In genomic region chrX:124994404-124994803, GRCh38 we compare ENCODE assay signal across 28 cellular contexts.
"Had no signal": no experiment of that assay in that cellular context is flagged by ENCODE, and none has a peak within 500 bp of the region (broad histone marks: within the 10 kb centered on the region; RNA-seq: fewer than 3 reads in every experiment).

No MANE protein-coding gene starts in this region.

- H3K4me1 Mint-ChIP-seq: stimulated activated memory B cell treated with anti-CD40 and anti-IgM and Interleukin-4, amounts not matched to agents 10 μg/mL and 1 μg/mL and 100 μg/mL, for 72 hours; stimulated activated naive B cell treated with anti-CD40 and anti-IgM and Interleukin-4, amounts not matched to agents 10 μg/mL and 1 μg/mL and 100 μg/mL, for 72 hours; stimulated activated naive CD8-positive, alpha-beta T cell treated with anti-CD3 and anti-CD28 coated beads, Interleukin-15, amount 100 ng/mL, for 72 hours had no signal

- ATAC-seq: stimulated activated memory B cell treated with anti-CD40 and anti-IgM and Interleukin-4, amounts not matched to agents 10 μg/mL and 1 μg/mL and 100 μg/mL, for 72 hours; stimulated activated naive B cell treated with anti-CD40 and anti-IgM and Interleukin-4, amounts not matched to agents 10 μg/mL and 1 μg/mL and 100 μg/mL, for 72 hours; stimulated activated naive CD8-positive, alpha-beta T cell treated with anti-CD3 and anti-CD28 coated beads, Interleukin-15, amount 100 ng/mL, for 72 hours; stimulated activated naive CD8-positive, alpha-beta T cell treated with anti-CD3 and anti-CD28 coated beads, Interleukin-15, Interleukin-2, amounts not matched to agents 100 U/mL and 50 U/mL, for 24 hours; upper lobe of right lung had no signal

- H3K27me3 ChIP-seq: stomach, suprapubic skin, testis, thyroid gland, tibial artery, tibial nerve, transverse colon, upper lobe of left lung, upper lobe of right lung, uterus, vagina had no signal

- H3K36me3 Mint-ChIP-seq: stimulated activated memory B cell treated with anti-CD40 and anti-IgM and Interleukin-4, amounts not matched to agents 10 μg/mL and 1 μg/mL and 100 μg/mL, for 72 hours; stimulated activated naive B cell treated with anti-CD40 and anti-IgM and Interleukin-4, amounts not matched to agents 10 μg/mL and 1 μg/mL and 100 μg/mL, for 72 hours; type B pancreatic cell had no signal

- H3K27ac ChIP-seq: stomach, suprapubic skin, testis, thoracic aorta, thyroid gland, tibial artery, tibial nerve, transverse colon, upper lobe of left lung, upper lobe of right lung, uterus, vagina had no signal

- H3K4me3 ChIP-seq: stomach, suprapubic skin, testis, thoracic aorta, thyroid gland, tibial artery, tibial nerve, transverse colon, upper lobe of left lung, upper lobe of right lung, uterus, vagina had no signal

- DNase-seq: stimulated activated CD4-positive, alpha-beta T cell treated with anti-CD3 and anti-CD28 coated beads, Interleukin-2, amount 100 ng/mL, for 48 hours; stimulated activated CD4-positive, alpha-beta T cell treated with anti-CD3 and anti-CD28 coated beads, Interleukin-4, amount 100 ng/mL, for 1 hour; stimulated activated CD4-positive, alpha-beta T cell treated with anti-CD3 and anti-CD28 coated beads, Interleukin-4, amount 100 ng/mL, for 24 hours; stimulated activated CD4-positive, alpha-beta T cell treated with anti-CD3 and anti-CD28 coated beads, Interleukin-4, amount 100 ng/mL, for 4 hours; stimulated activated CD8-positive, alpha-beta memory T cell treated with anti-CD3 and anti-CD28 coated beads, Interleukin-4, amount 100 ng/mL, for 48 hours; stimulated activated naive B cell treated with anti-CD40 and anti-IgM and Interleukin-4, amounts not matched to agents 10 μg/mL and 1 μg/mL and 100 μg/mL, for 72 hours; stimulated activated naive CD4-positive, alpha-beta T cell; stimulated activated naive CD4-positive, alpha-beta T cell treated with Interleukin-2 at 50 U/mL for 16 hours; stimulated activated naive CD8-positive, alpha-beta T cell treated with anti-CD3 and anti-CD28 coated beads, Interleukin-15, amount 100 ng/mL, for 72 hours; stimulated activated naive CD8-positive, alpha-beta T cell treated with anti-CD3 and anti-CD28 coated beads, Interleukin-15, Interleukin-2, amounts not matched to agents 100 U/mL and 50 U/mL, for 24 hours; stomach; substantia nigra; testis; thyroid gland; tibial artery; transverse colon; trophoblast cell; upper lobe of left lung; upper lobe of right lung; uterus had no signal

- H3K4me3 Mint-ChIP-seq: stimulated activated memory B cell treated with anti-CD40 and anti-IgM and Interleukin-4, amounts not matched to agents 10 μg/mL and 1 μg/mL and 100 μg/mL, for 72 hours; stimulated activated naive B cell treated with anti-CD40 and anti-IgM and Interleukin-4, amounts not matched to agents 10 μg/mL and 1 μg/mL and 100 μg/mL, for 72 hours; stimulated activated naive CD8-positive, alpha-beta T cell treated with anti-CD3 and anti-CD28 coated beads, Interleukin-15, amount 100 ng/mL, for 72 hours; stimulated activated naive CD8-positive, alpha-beta T cell treated with anti-CD3 and anti-CD28 coated beads, Interleukin-15, Interleukin-2, amounts not matched to agents 100 ng/mL and 50 ng/mL, for 24 hours; type B pancreatic cell had no signal

- H3K9me3 Mint-ChIP-seq: stimulated activated naive B cell treated with anti-CD40 and anti-IgM and Interleukin-4, amounts not matched to agents 10 μg/mL and 1 μg/mL and 100 μg/mL, for 72 hours; stimulated activated naive CD8-positive, alpha-beta T cell treated with anti-CD3 and anti-CD28 coated beads, Interleukin-15, amount 100 ng/mL, for 72 hours; stimulated activated naive CD8-positive, alpha-beta T cell treated with anti-CD3 and anti-CD28 coated beads, Interleukin-15, Interleukin-2, amounts not matched to agents 100 ng/mL and 50 ng/mL, for 24 hours had no signal

- H3K36me3 ChIP-seq: stomach, suprapubic skin, thoracic aorta, thyroid gland, tibial artery, tibial nerve, transverse colon, upper lobe of left lung, upper lobe of right lung, uterus, vagina had no signal

- H3K27ac Mint-ChIP-seq: stimulated activated memory B cell treated with anti-CD40 and anti-IgM and Interleukin-4, amounts not matched to agents 10 μg/mL and 1 μg/mL and 100 μg/mL, for 72 hours; stimulated activated naive B cell treated with anti-CD40 and anti-IgM and Interleukin-4, amounts not matched to agents 10 μg/mL and 1 μg/mL and 100 μg/mL, for 72 hours; stimulated activated naive CD8-positive, alpha-beta T cell treated with anti-CD3 and anti-CD28 coated beads, Interleukin-15, amount 100 ng/mL, for 72 hours; stimulated activated naive CD8-positive, alpha-beta T cell treated with anti-CD3 and anti-CD28 coated beads, Interleukin-15, Interleukin-2, amounts not matched to agents 100 ng/mL and 50 ng/mL, for 24 hours; type B pancreatic cell had no signal

- H3K9me3 ChIP-seq: stomach, suprapubic skin, testis, thoracic aorta, thyroid gland, tibial artery, tibial nerve, transverse colon, upper lobe of left lung, upper lobe of right lung, uterus, vagina had no signal

- FAIRE-seq: urothelium cell line had no signal

- H3K27me3 Mint-ChIP-seq: stimulated activated memory B cell treated with anti-CD40 and anti-IgM and Interleukin-4, amounts not matched to agents 10 μg/mL and 1 μg/mL and 100 μg/mL, for 72 hours; stimulated activated naive B cell treated with anti-CD40 and anti-IgM and Interleukin-4, amounts not matched to agents 10 μg/mL and 1 μg/mL and 100 μg/mL, for 72 hours; stimulated activated naive CD8-positive, alpha-beta T cell treated with anti-CD3 and anti-CD28 coated beads, Interleukin-15, amount 100 ng/mL, for 72 hours; stimulated activated naive CD8-positive, alpha-beta T cell treated with anti-CD3 and anti-CD28 coated beads, Interleukin-15, Interleukin-2, amounts not matched to agents 100 ng/mL and 50 ng/mL, for 24 hours; type B pancreatic cell had no signal

- H3K4me1 ChIP-seq: stomach, suprapubic skin, testis, thyroid gland, tibial artery, tibial nerve, transverse colon, upper lobe of left lung, upper lobe of right lung, uterus, vagina had no signal
